Comparison of ENCODE assay signal across 12 cellular contexts in genomic region chr14:52413729-52414453, GRCh38.
DNase-seq lines count a peak whose midpoint lies in the region; ATAC-seq and TF ChIP-seq lines count a peak whose summit lies in the region.
"Had no signal": no experiment of that assay in that cellular context is flagged by ENCODE, and none has a peak within 500 bp of the region (broad histone marks: within the 10 kb centered on the region; RNA-seq: fewer than 3 reads in every experiment).

No MANE protein-coding gene starts in this region.

- H2BK120ac ChIP-seq in mesenchymal stem cell (ENCODE audit: low read depth, low read length), result no peak overlapping the region

- no peaks in the 10 kb centered on the region for H3K79me1 ChIP-seq in mesenchymal stem cell (replicated peaks; ENCODE audit: low read length, poor library complexity, severe bottlenecking)

- H2BK15ac ChIP-seq in mesenchymal stem cell (ENCODE audit: low read depth, poor library complexity, severe bottlenecking), result no peak overlapping the region

- no peaks in the 10 kb centered on the region for H3K9me3 ChIP-seq in mesenchymal stem cell (ENCODE audit: control insufficient read depth, low read length)
- no peaks in the 10 kb centered on the region for H3K9me3 ChIP-seq in heart right ventricle
- H3K9me3 ChIP-seq: gastroesophageal sphincter had no signal

- no peaks in the 10 kb centered on the region for H3K27me3 Mint-ChIP-seq in activated naive CD8-positive, alpha-beta T cell treated with anti-CD3 and anti-CD28 coated beads for 36 hours

- intact Hi-C loops in heart right ventricle (cut with DNase I), result no loop called here

- H2AK5ac ChIP-seq in mesenchymal stem cell (ENCODE audit: low read length, severe bottlenecking), result no peak overlapping the region

- ATAC-seq in GM18868 (IDR thresholded peaks at IDR 0.05; ENCODE audit: unreplicated experiment), result peak; percentile 45
- ATAC-seq in heart right ventricle, result no peak
- ATAC-seq: gastroesophageal sphincter, left cardiac atrium had no signal

- H3K27ac Mint-ChIP-seq in activated naive CD8-positive, alpha-beta T cell treated with anti-CD3 and anti-CD28 coated beads for 36 hours, result peak overlapping the region; percentile 93

- H3K4me1 Mint-ChIP-seq in activated naive CD8-positive, alpha-beta T cell treated with anti-CD3 and anti-CD28 coated beads for 36 hours, result peaks cover 46% of the 10 kb centered on the region

- H3K27ac ChIP-seq in mesenchymal stem cell (ENCODE audit: low read length, poor library complexity, severe bottlenecking) (no peak overlapping the region), heart right ventricle (no peak overlapping the region)
- H3K27ac ChIP-seq: gastroesophageal sphincter had no signal

- H3K36me3 ChIP-seq in mesenchymal stem cell (ENCODE audit: control insufficient read depth in 1 of 2, insufficient read depth in 2 of 2, low read depth in 1 of 2, low read length in 2 of 2) (no peaks in the 10 kb centered on the region), heart right ventricle (no peaks in the 10 kb centered on the region)
- H3K36me3 ChIP-seq: gastroesophageal sphincter had no signal

- H3K4me1 ChIP-seq in mesenchymal stem cell (ENCODE audit: control insufficient read depth, insufficient read depth, low read depth, low read length), result no peaks in the 10 kb centered on the region
- H3K4me1 ChIP-seq in heart right ventricle, result no peaks in the 10 kb centered on the region
- H3K4me1 ChIP-seq: gastroesophageal sphincter had no signal

- no peak overlapping the region for H3K14ac ChIP-seq in mesenchymal stem cell (ENCODE audit: low read length in 2 of 2)

- no peak overlapping the region for H2BK5ac ChIP-seq in mesenchymal stem cell (ENCODE audit: low read depth, low read length, poor library complexity, severe bottlenecking)

- no peak overlapping the region for H3K4ac ChIP-seq in mesenchymal stem cell (ENCODE audit: low read depth in 1 of 2, low read length in 2 of 2)

- no peak overlapping the region for H4K91ac ChIP-seq in mesenchymal stem cell (ENCODE audit: low read length)

- H3K4me3 Mint-ChIP-seq in activated naive CD8-positive, alpha-beta T cell treated with anti-CD3 and anti-CD28 coated beads for 36 hours, result peak overlapping the region; percentile 60

- TF ChIP-seq CTCF in heart right ventricle (IDR thresholded peaks at IDR 0.05), result no peak

- no peak overlapping the region for H3K18ac ChIP-seq in mesenchymal stem cell (ENCODE audit: low read depth in 1 of 2, low read length in 2 of 2)

- H2BK12ac ChIP-seq in mesenchymal stem cell (ENCODE audit: low read length in 2 of 2), result no peak overlapping the region

- 81% methylated on average over 2 of the region's 7 CpGs for WGBS in mesenchymal stem cell
- 72 to 73% methylated on average over 7 of the region's 7 CpGs for WGBS in heart right ventricle, 2 donors

- no peaks in the 10 kb centered on the region for H3K9me3 Mint-ChIP-seq in activated naive CD8-positive, alpha-beta T cell treated with anti-CD3 and anti-CD28 coated beads for 36 hours

- peak overlapping the region in 1 of 2 experiments; percentile 65 for H3K4me3 ChIP-seq in mesenchymal stem cell (ENCODE audit: insufficient read depth in 1 of 2, low read depth in 1 of 2, low read length in 2 of 2)
- no peak overlapping the region for H3K4me3 ChIP-seq in heart right ventricle
- H3K4me3 ChIP-seq: gastroesophageal sphincter had no signal

- H3K27me3 ChIP-seq in mesenchymal stem cell (ENCODE audit: control insufficient read depth in 1 of 2, insufficient read depth in 1 of 2, low read length in 2 of 2), result no peaks in the 10 kb centered on the region
- H3K27me3 ChIP-seq in heart right ventricle, result peaks cover 0 to 6% (median 0%) of the 10 kb centered on the region in 7 donors
- H3K27me3 ChIP-seq: gastroesophageal sphincter had no signal

- H3K9ac ChIP-seq in mesenchymal stem cell (ENCODE audit: low read length), result peak overlapping the region; percentile 79

- H4K8ac ChIP-seq in mesenchymal stem cell (ENCODE audit: low read length), result no peak overlapping the region

- H3K36me3 Mint-ChIP-seq in activated naive CD8-positive, alpha-beta T cell treated with anti-CD3 and anti-CD28 coated beads for 36 hours, result peaks cover 12% of the 10 kb centered on the region

- DNase-seq in AG20443 (ENCODE audit: low spot score) (peak; percentile 52), mesenchymal stem cell (peak; percentile 8), heart right ventricle (no peak), globus pallidus (ENCODE audit: low spot score) (no peak), A172 (ENCODE audit: low spot score) (no peak), DMS53 treated with DMSO at 0.1 percent for 48 hours (lab: John Stamatoyannopoulos, UW; ENCODE audit: unreplicated experiment) (no peak)
- DNase-seq in activated naive CD8-positive, alpha-beta T cell treated with anti-CD3 and anti-CD28 coated beads for 36 hours, result no peak
- DNase-seq: cerebellar nuclear complex, left cardiac atrium, NCI-H1930 had no signal

- H3K4me2 ChIP-seq in mesenchymal stem cell (ENCODE audit: low read length, poor library complexity, severe bottlenecking), result no peak overlapping the region

- H3K23ac ChIP-seq in mesenchymal stem cell (ENCODE audit: low read length in 2 of 2), result no peak overlapping the region

- H2AFZ ChIP-seq in mesenchymal stem cell (ENCODE audit: low read depth, low read length), result no peak overlapping the region

Comparison
In these comparisons a context has a peak if more than half of its experiments do, and no peak if none do; other contexts are left out.
1. DNase-seq: peak in AG20443 (single experiment) and mesenchymal stem cell (single experiment); none in activated naive CD8-positive, alpha-beta T cell treated with anti-CD3 and anti-CD28 coated beads for 36 hours (single experiment), heart right ventricle (0 of 2), globus pallidus (single experiment), A172 (single experiment) and DMS53 treated with DMSO at 0.1 percent for 48 hours (single experiment).